22 cellular contexts compared by ENCODE assay signal in the genomic region with DNA sequence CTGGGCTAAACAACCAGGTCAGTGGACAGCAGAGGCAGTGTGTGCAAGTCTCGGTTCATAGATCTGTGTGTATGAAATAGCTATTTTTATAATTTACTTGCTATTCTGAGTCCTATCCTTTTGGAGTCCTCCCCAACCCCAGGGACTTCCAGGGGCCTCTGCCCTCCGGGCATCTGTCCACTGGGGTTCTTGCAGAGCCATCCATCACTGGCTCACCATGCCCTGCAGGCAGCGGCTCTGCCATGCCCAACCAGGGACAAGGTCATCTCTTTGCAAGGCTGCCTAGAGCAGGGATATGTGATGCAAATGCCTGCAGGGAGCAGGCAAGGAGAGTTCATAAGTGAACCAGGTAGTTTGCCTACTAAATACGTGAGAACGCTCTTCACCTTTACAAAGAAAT.
"Had no signal": no experiment of that assay in that cellular context is flagged by ENCODE, and none has a peak within 500 bp of the region (broad histone marks: within the 10 kb centered on the region; RNA-seq: fewer than 3 reads in every experiment).

No MANE protein-coding gene starts in this region.

- H3K4me3 Mint-ChIP-seq: naive thymus-derived CD4-positive, alpha-beta T cell; nephron; stimulated activated effector memory CD8-positive, alpha-beta T cell treated with anti-CD3 and anti-CD28 coated beads, Interleukin-12 subunit alpha, Interleukin-12 subunit beta, amount 100 ng/mL, for 72 hours had no signal

- DNase-seq: cortex of kidney; effector CD4-positive, alpha-beta T cell; hypothalamus; kidney; mesenchymal stem cell; midbrain; naive thymus-derived CD4-positive, alpha-beta T cell; nucleus accumbens; sigmoid colon; stimulated activated CD4-positive, alpha-beta T cell treated with anti-CD3 and anti-CD28 coated beads, Interleukin-2, amount 100 ng/mL, for 24 hours; stimulated activated CD4-positive, alpha-beta T cell treated with anti-CD3 and anti-CD28 coated beads, Interleukin-4, amount 100 ng/mL, for 24 hours; stimulated activated naive CD4-positive, alpha-beta T cell treated with Interleukin-2 at 50 U/mL for 16 hours; stomach; thyroid gland; trophoblast cell had no signal

- H3K27ac ChIP-seq: neural progenitor cell, prostate gland, right atrium auricular region, sigmoid colon, stomach, thyroid gland, vagina had no signal

- H3K9me3 ChIP-seq: prostate gland, right atrium auricular region, sigmoid colon, stomach, thyroid gland, vagina had no signal

- H3K9me3 Mint-ChIP-seq: naive thymus-derived CD4-positive, alpha-beta T cell; nephron; neural progenitor cell; stimulated activated effector memory CD8-positive, alpha-beta T cell treated with anti-CD3 and anti-CD28 coated beads, Interleukin-12 subunit alpha, Interleukin-12 subunit beta, amount 100 ng/mL, for 72 hours had no signal

- H3K9ac ChIP-seq: neural progenitor cell had no signal

- H3K27me3 ChIP-seq: neural progenitor cell, right atrium auricular region, sigmoid colon, stomach, thyroid gland, vagina had no signal

- H3K4me1 Mint-ChIP-seq: stimulated activated effector memory CD8-positive, alpha-beta T cell treated with anti-CD3 and anti-CD28 coated beads, Interleukin-12 subunit alpha, Interleukin-12 subunit beta, amount 100 ng/mL, for 72 hours had no signal

- H3K4me1 ChIP-seq: prostate gland, sigmoid colon, stomach, thyroid gland, vagina had no signal

- H3K36me3 Mint-ChIP-seq: naive thymus-derived CD4-positive, alpha-beta T cell; neural progenitor cell; stimulated activated effector memory CD8-positive, alpha-beta T cell treated with anti-CD3 and anti-CD28 coated beads, Interleukin-12 subunit alpha, Interleukin-12 subunit beta, amount 100 ng/mL, for 72 hours had no signal

- ATAC-seq: left lobe of liver; naive thymus-derived CD4-positive, alpha-beta T cell had no signal

- H3K27ac Mint-ChIP-seq: naive thymus-derived CD4-positive, alpha-beta T cell; stimulated activated effector memory CD8-positive, alpha-beta T cell treated with anti-CD3 and anti-CD28 coated beads, Interleukin-12 subunit alpha, Interleukin-12 subunit beta, amount 100 ng/mL, for 72 hours had no signal

- H3K4me3 ChIP-seq: neural progenitor cell, prostate gland, right atrium auricular region, sigmoid colon, stomach, thyroid gland, vagina had no signal

- H3K36me3 ChIP-seq: neural progenitor cell, prostate gland, right atrium auricular region, sigmoid colon, stomach, thyroid gland, vagina had no signal
